Comparison of ENCODE assay signal across 3 cellular contexts in genomic region chr1:62539028-62539447, GRCh38.
TF ChIP-seq lines count a peak whose summit lies in the region.

No MANE protein-coding gene starts in this region.

TF ChIP-seq in SK-N-SH, 30 proteins besides CTCF, POLR2A, EP300 and RAD21 (continued from another document):
- TF ChIP-seq TEAD4 (IDR thresholded peaks at IDR 0.05; ENCODE audit: borderline replicate concordance, insufficient read depth) (no peak), NFIC (IDR thresholded peaks at IDR 0.05; ENCODE audit: borderline replicate concordance) (no peak)

TF ChIP-seq in endothelial cell of umbilical vein, 7 proteins besides CTCF, POLR2A, EP300 and RAD21:
- TF ChIP-seq EZH2 (IDR thresholded peaks at IDR 0.05; ENCODE audit: borderline replicate concordance, low read depth, low read length, severe bottlenecking) = no peak

TF ChIP-seq in GM23338, 12 proteins besides CTCF, POLR2A, EP300 and RAD21:
- no peak for TF ChIP-seq ZNF462 (CRISPR knock-in tag; IDR thresholded peaks at IDR 0.05)
- TF ChIP-seq REST (IDR thresholded peaks at IDR 0.05; ENCODE audit: unreplicated experiment) = no peak
- no peak for TF ChIP-seq EZH2phosphoT487 (IDR thresholded peaks at IDR 0.05; ENCODE audit: unreplicated experiment)
- no peak for TF ChIP-seq NANOG (IDR thresholded peaks at IDR 0.05; ENCODE audit: borderline replicate concordance)
- TF ChIP-seq ETS1 (IDR thresholded peaks at IDR 0.05) = no peak
- no peak for TF ChIP-seq ZNF114 (CRISPR knock-in tag; IDR thresholded peaks at IDR 0.05)
- no peak for TF ChIP-seq ZNF331 (CRISPR knock-in tag; IDR thresholded peaks at IDR 0.05; ENCODE audit: low read depth)
- no peak for TF ChIP-seq EZH2 (IDR thresholded peaks at IDR 0.05; ENCODE audit: low read depth, unreplicated experiment)
- no peak for TF ChIP-seq JUNB (IDR thresholded peaks at IDR 0.05; ENCODE audit: unreplicated experiment)
- no peak for TF ChIP-seq POLR2AphosphoS5 (IDR thresholded peaks at IDR 0.05; ENCODE audit: low read depth)
- TF ChIP-seq CREB1 (CRISPR knock-in tag; IDR thresholded peaks at IDR 0.05; ENCODE audit: low read depth) = no peak
- TF ChIP-seq STAT1 (IDR thresholded peaks at IDR 0.05; ENCODE audit: unreplicated experiment) = no peak
